Comparison of ENCODE assay signal across 11 cellular contexts in the genomic region with DNA sequence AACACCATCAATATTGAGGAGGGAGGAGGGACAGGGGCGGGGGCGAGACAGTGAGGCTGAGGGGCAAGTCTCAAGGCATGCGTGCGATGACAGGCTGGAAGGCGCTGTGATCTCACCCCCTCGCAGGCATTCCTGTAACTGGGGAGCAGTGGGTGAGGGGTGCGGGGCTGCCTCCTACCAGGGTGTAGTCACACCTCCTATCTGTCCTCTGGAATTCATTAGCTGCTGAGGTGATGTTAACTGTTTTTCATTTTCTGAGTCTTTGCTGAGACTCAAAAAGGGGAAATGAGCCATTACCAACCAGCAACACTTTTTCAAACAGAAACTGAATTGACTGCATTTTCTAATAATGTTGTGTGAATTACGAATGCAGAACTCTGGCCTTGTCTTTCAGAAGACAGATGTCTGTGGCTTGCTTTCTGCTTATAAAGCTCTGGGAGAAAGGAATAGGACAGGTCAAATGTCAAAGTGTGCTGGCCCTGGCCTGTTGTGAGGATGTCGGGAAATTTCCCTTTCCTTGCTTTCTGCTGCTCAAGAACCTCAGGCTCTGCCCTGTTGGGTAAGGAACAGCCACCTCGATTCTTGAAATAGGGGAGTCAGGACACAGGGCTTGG.
DNase-seq lines count a peak whose midpoint lies in the region; ATAC-seq lines count a peak whose summit lies in the region.
"Had no signal": no experiment of that assay in that cellular context is flagged by ENCODE, and none has a peak within 500 bp of the region (broad histone marks: within the 10 kb centered on the region; RNA-seq: fewer than 3 reads in every experiment).

No MANE protein-coding gene starts in this region.

- ATAC-seq in GM18907 (IDR thresholded peaks at IDR 0.05; ENCODE audit: unreplicated experiment) (peak; percentile 53), HG02763 (IDR thresholded peaks at IDR 0.05; ENCODE audit: unreplicated experiment) (peak; percentile 52)
- peak; percentile 69 for ATAC-seq in stimulated activated memory B cell treated with anti-CD40 and anti-IgM and Interleukin-4, amounts not matched to agents 10 μg/mL and 1 μg/mL and 100 μg/mL, for 72 hours
- ATAC-seq: pancreas, SK-N-SH treated with all-trans-retinoic acid at 6 μM for 48 hours had no signal

- H3K36me3 Mint-ChIP-seq in stimulated activated memory B cell treated with anti-CD40 and anti-IgM and Interleukin-4, amounts not matched to agents 10 μg/mL and 1 μg/mL and 100 μg/mL, for 72 hours = no peaks in the 10 kb centered on the region

- no peak overlapping the region for H3K4me3 Mint-ChIP-seq in stimulated activated memory B cell treated with anti-CD40 and anti-IgM and Interleukin-4, amounts not matched to agents 10 μg/mL and 1 μg/mL and 100 μg/mL, for 72 hours

- H3K4me1 Mint-ChIP-seq in stimulated activated memory B cell treated with anti-CD40 and anti-IgM and Interleukin-4, amounts not matched to agents 10 μg/mL and 1 μg/mL and 100 μg/mL, for 72 hours = peaks cover 43% of the 10 kb centered on the region

- H3K27me3 Mint-ChIP-seq in stimulated activated memory B cell treated with anti-CD40 and anti-IgM and Interleukin-4, amounts not matched to agents 10 μg/mL and 1 μg/mL and 100 μg/mL, for 72 hours = no peaks in the 10 kb centered on the region

- DNase-seq in NOMO-1 treated with dmso at 0.1 percent for 144 hours (lab: John Stamatoyannopoulos, UW; ENCODE audit: unreplicated experiment) (peak; percentile 55), COLO829 (ENCODE audit: low spot score) (no peak), HuH-7 (ENCODE audit: low spot score) (no peak), OCI-M2 (lab: John Stamatoyannopoulos, UW; ENCODE audit: unreplicated experiment) (no peak)
- DNase-seq in stimulated activated CD8-positive, alpha-beta memory T cell treated with anti-CD3 and anti-CD28 coated beads, Interleukin-4, amount 100 ng/mL, for 48 hours = no peak
- DNase-seq: NCI-H1930, pancreas had no signal

- H3K27ac Mint-ChIP-seq in stimulated activated memory B cell treated with anti-CD40 and anti-IgM and Interleukin-4, amounts not matched to agents 10 μg/mL and 1 μg/mL and 100 μg/mL, for 72 hours = peak overlapping the region; percentile 92

- no peaks in the 10 kb centered on the region for H3K9me3 Mint-ChIP-seq in stimulated activated memory B cell treated with anti-CD40 and anti-IgM and Interleukin-4, amounts not matched to agents 10 μg/mL and 1 μg/mL and 100 μg/mL, for 72 hours
